1 cellular context compared by ENCODE assay signal in the genomic region with DNA sequence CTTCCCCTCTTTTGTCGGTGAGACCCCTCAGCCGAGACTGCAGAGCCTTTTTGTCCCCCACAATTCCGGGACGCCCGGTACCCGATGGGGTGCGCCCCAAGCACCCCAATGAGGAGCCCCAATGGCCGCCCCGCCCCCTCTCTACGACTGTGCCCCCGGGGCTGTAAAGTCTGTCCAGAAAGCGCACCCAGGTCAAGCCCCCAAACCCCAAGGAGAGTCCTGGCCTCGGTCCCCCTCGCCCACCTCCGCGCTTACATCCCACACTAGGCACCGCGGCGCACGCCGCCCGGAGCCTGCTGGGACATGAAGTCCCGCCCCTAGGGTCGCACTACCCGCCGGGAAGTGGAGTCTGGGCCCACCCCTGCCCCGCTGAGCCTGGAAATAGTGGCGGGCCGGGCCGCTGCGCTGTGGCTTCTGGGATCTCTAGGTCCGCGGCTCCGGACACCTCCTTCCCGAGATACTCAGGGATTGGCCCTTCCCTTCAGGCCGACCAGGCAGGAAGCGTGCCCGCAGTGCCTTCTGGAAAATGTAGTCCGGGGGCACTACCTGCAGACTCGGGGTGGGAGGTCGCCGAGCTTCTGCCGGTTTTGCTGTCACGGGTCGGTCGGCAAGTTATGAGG.
TF ChIP-seq lines count a peak whose summit lies in the region.

MEN1 (minus strand) TSS at position 281 of the 620 bp plus-strand sequence. CDS start 442 bp downstream, outside the sequence.

TF ChIP-seq in K562, 482 proteins besides CTCF, POLR2A, EP300 and RAD21 (continued from another document and continues in another):
- TF ChIP-seq ZMIZ1 (IDR thresholded peaks at IDR 0.05; ENCODE audit: low read depth in 2 of 2, low read length in 2 of 2) (no peak), XRCC3 (IDR thresholded peaks at IDR 0.05) (no peak), BACH1 (tag; IDR thresholded peaks at IDR 0.05) (no peak), SP1 (CRISPR knock-in tag; IDR thresholded peaks at IDR 0.05) (peak; percentile 79), ZNF134 (CRISPR knock-in tag; conservative IDR thresholded peaks at IDR 0.05) (no peak), BCL6 (CRISPR knock-in tag; IDR thresholded peaks at IDR 0.05) (no peak), JUN (IDR thresholded peaks at IDR 0.05; ENCODE audit: borderline replicate concordance, low read depth, low read length) (no peak), JUN (CRISPR knock-in tag; IDR thresholded peaks at IDR 0.05; ENCODE audit: borderline replicate concordance) (no peak), WHSC1 (IDR thresholded peaks at IDR 0.05; ENCODE audit: low read length) (no peak), CAMTA2 (CRISPR knock-in tag; conservative IDR thresholded peaks at IDR 0.05) (no peak), HIVEP1 (CRISPR knock-in tag; IDR thresholded peaks at IDR 0.05) (no peak), ETV1 (tag; conservative IDR thresholded peaks at IDR 0.05; ENCODE audit: low read depth) (peak; percentile 62), HEY1 (CRISPR knock-in tag; IDR thresholded peaks at IDR 0.05; ENCODE audit: borderline replicate concordance) (no peak), NR2C1 (IDR thresholded peaks at IDR 0.05) (peak; percentile 68), NR2C1 (tag; IDR thresholded peaks at IDR 0.05) (peak; percentile 85), POLR2H (tag; IDR thresholded peaks at IDR 0.05; ENCODE audit: low read depth) (no peak), CBX2 (IDR thresholded peaks at IDR 0.05; ENCODE audit: insufficient read depth, low read length, poor library complexity, severe bottlenecking) (no peak), ZFP91 (CRISPR knock-in tag; IDR thresholded peaks at IDR 0.05) (no peak), RNF2 (IDR thresholded peaks at IDR 0.05) (no peak), EGR1 (conservative IDR thresholded peaks at IDR 0.05) (peak; percentile 76), ZBTB11 (CRISPR knock-in tag; IDR thresholded peaks at IDR 0.05) (peak in 1 of 3 experiments; percentile 80; a peak in 2 of 6 replicates), KDM4B (IDR thresholded peaks at IDR 0.05; ENCODE audit: borderline replicate concordance in 2 of 2, low read depth in 1 of 2) (no peak), MTF1 (CRISPR knock-in tag; IDR thresholded peaks at IDR 0.05; ENCODE audit: borderline replicate concordance) (no peak), SMARCC2 (IDR thresholded peaks at IDR 0.05; ENCODE audit: low read depth) (no peak), TCFL5 (CRISPR knock-in tag; conservative IDR thresholded peaks at IDR 0.05) (no peak), SMARCE1 (IDR thresholded peaks at IDR 0.05) (no peak), ZNF398 (CRISPR knock-in tag; IDR thresholded peaks at IDR 0.05) (no peak), BRD9 (IDR thresholded peaks at IDR 0.05; ENCODE audit: low read depth, partially characterized antibody) (no peak), CGGBP1 (CRISPR knock-in tag; IDR thresholded peaks at IDR 0.05) (no peak), SMARCA5 (IDR thresholded peaks at IDR 0.05) (no peak), RBM17 (IDR thresholded peaks at IDR 0.05; ENCODE audit: borderline replicate concordance, low read depth, low read length) (no peak), C11orf30 (IDR thresholded peaks at IDR 0.05; ENCODE audit: low read depth) (no peak), ELF1 (tag; IDR thresholded peaks at IDR 0.05) (peak; percentile 95), BCOR (IDR thresholded peaks at IDR 0.05) (no peak), EP400 (IDR thresholded peaks at IDR 0.05) (peak; percentile 53; the same call in 1 of the 2 replicates)
- TF ChIP-seq, protein P1, sequence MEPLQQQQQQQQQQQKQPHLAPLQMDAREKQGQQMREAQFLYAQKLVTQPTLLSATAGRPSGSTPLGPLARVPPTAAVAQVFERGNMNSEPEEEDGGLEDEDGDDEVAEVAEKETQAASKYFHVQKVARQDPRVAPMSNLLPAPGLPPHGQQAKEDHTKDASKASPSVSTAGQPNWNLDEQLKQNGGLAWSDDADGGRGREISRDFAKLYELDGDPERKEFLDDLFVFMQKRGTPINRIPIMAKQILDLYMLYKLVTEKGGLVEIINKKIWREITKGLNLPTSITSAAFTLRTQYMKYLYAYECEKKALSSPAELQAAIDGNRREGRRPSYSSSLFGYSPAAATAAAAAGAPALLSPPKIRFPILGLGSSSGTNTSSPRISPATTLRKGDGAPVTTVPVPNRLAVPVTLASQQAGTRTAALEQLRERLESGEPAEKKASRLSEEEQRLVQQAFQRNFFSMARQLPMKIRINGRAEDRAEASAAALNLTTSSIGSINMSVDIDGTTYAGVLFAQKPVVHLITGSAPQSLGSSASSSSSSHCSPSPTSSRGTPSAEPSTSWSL (CRISPR knock-in tag; IDR thresholded peaks at IDR 0.05; ENCODE audit: borderline replicate concordance) = no peak
- TF ChIP-seq, protein P2, sequence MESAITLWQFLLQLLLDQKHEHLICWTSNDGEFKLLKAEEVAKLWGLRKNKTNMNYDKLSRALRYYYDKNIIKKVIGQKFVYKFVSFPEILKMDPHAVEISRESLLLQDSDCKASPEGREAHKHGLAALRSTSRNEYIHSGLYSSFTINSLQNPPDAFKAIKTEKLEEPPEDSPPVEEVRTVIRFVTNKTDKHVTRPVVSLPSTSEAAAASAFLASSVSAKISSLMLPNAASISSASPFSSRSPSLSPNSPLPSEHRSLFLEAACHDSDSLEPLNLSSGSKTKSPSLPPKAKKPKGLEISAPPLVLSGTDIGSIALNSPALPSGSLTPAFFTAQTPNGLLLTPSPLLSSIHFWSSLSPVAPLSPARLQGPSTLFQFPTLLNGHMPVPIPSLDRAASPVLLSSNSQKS (CRISPR knock-in tag; IDR thresholded peaks at IDR 0.05) = no peak
- TF ChIP-seq, protein P3, sequence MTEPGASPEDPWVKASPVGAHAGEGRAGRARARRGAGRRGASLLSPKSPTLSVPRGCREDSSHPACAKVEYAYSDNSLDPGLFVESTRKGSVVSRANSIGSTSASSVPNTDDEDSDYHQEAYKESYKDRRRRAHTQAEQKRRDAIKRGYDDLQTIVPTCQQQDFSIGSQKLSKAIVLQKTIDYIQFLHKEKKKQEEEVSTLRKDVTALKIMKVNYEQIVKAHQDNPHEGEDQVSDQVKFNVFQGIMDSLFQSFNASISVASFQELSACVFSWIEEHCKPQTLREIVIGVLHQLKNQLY (CRISPR knock-in tag; conservative IDR thresholded peaks at IDR 0.05) = no peak
- TF ChIP-seq, protein P4, sequence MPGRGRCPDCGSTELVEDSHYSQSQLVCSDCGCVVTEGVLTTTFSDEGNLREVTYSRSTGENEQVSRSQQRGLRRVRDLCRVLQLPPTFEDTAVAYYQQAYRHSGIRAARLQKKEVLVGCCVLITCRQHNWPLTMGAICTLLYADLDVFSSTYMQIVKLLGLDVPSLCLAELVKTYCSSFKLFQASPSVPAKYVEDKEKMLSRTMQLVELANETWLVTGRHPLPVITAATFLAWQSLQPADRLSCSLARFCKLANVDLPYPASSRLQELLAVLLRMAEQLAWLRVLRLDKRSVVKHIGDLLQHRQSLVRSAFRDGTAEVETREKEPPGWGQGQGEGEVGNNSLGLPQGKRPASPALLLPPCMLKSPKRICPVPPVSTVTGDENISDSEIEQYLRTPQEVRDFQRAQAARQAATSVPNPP (IDR thresholded peaks at IDR 0.05; ENCODE audit: borderline replicate concordance, insufficient read depth, insufficient read length) = no peak
